ENCODE assay signal across 8 cellular contexts in the genomic region with DNA sequence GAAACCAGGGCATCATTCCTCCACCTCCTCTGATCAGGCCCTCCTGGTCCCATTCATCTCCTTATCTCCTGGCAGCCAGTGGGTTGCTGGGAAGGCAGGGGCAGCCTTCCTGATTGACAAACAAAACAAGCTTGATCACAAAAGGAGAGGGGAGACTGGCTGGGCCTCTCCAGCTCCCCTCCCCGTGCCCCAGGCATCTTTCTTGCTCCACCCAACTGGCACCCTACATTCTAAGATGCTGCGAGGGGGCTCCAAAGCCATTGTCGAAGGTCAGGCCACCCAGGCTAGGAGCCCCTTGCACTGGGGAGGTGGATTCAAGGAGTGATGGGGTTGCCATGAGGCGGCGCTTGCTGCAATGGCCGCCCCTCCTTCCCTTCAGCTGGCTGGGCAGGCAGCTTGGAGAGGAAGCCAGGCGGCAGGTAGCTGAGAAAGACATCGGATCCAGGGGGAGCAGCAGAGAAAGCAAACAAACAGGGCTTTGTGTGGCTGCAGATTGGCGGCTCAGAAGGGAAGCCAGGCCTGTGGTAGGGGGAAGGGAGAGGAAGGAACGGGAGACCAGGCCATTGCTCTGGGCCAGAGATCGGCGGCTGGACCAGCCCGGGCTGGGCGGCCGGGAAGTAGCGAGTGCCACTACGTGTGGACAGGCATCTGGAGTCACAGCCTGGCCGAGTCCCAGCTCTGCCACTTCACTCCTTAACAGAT. TPM values are rescaled to one million over a fixed set of nuclear protein-coding genes. Genes with fewer than 3 reads are reported as not detected.
DNase-seq lines count a peak whose midpoint lies in the region; ATAC-seq and TF ChIP-seq lines count a peak whose summit lies in the region.

No MANE protein-coding gene starts in this region.

- peak overlapping the region; percentile 73 to 86 for H3K4me3 Mint-ChIP-seq in activated T-cell treated with anti-CD3 and anti-CD28 coated beads, Interleukin-2, amount 50 U/mL, for 72 hours

- peaks cover 72% of the 10 kb centered on the region for H3K4me1 Mint-ChIP-seq in activated T-cell treated with anti-CD3 and anti-CD28 coated beads, Interleukin-2, amount 50 U/mL, for 72 hours (ENCODE audit: low read depth)

- H3K4me1 ChIP-seq in left ventricle myocardium inferior: peaks cover 81% of the 10 kb centered on the region
- peaks cover 70% of the 10 kb centered on the region for H3K4me1 ChIP-seq in prostate gland (replicated peaks)

- WGBS in prostate gland: 9% methylated on average over 11 of the region's 18 CpGs

- H3K27ac ChIP-seq in left ventricle myocardium inferior (replicated peaks): peak overlapping the region; percentile 96
- peak overlapping the region; percentile 96 to 99 for H3K27ac ChIP-seq in prostate gland

- H3K27me3 ChIP-seq in left ventricle myocardium inferior (ENCODE audit: low read depth) (no peaks in the 10 kb centered on the region), prostate gland (replicated peaks; ENCODE audit: insufficient read depth) (no peaks in the 10 kb centered on the region)

- peak; percentile 59 for TF ChIP-seq POLR2A in prostate gland (IDR thresholded peaks at IDR 0.05)

- no peaks in the 10 kb centered on the region for H3K36me3 Mint-ChIP-seq in activated T-cell treated with anti-CD3 and anti-CD28 coated beads, Interleukin-2, amount 50 U/mL, for 72 hours (ENCODE audit: insufficient read depth in 2 of 2)

- no peak for ATAC-seq in activated T-cell treated with anti-CD3 and anti-CD28 coated beads, Interleukin-2, amount 50 U/mL, for 72 hours (replicated peaks in 1 of 2)
- ATAC-seq in HG03571 (IDR thresholded peaks at IDR 0.05; ENCODE audit: unreplicated experiment) (no peak), HG03342 (IDR thresholded peaks at IDR 0.05; ENCODE audit: unreplicated experiment) (no peak)

- H3K4me3 ChIP-seq in left ventricle myocardium inferior (peak overlapping the region; percentile 73), prostate gland (peak overlapping the region in 1 of 2 donors; percentile 52)

- H3K9me3 Mint-ChIP-seq in activated T-cell treated with anti-CD3 and anti-CD28 coated beads, Interleukin-2, amount 50 U/mL, for 72 hours: no peaks in the 10 kb centered on the region

- H3K36me3 ChIP-seq in left ventricle myocardium inferior (no peaks in the 10 kb centered on the region), prostate gland (no peaks in the 10 kb centered on the region)

- H3K9me3 ChIP-seq in left ventricle myocardium inferior (replicated peaks): no peaks in the 10 kb centered on the region
- H3K9me3 ChIP-seq in prostate gland: no peaks in the 10 kb centered on the region

- TF ChIP-seq CTCF in left ventricle myocardium inferior (IDR thresholded peaks at IDR 0.05; ENCODE audit: borderline replicate concordance) (no peak), prostate gland (IDR thresholded peaks at IDR 0.05) (peak in 2 of 4 experiments; percentile 11 to 44)

- no peaks in the 10 kb centered on the region for H3K27me3 Mint-ChIP-seq in activated T-cell treated with anti-CD3 and anti-CD28 coated beads, Interleukin-2, amount 50 U/mL, for 72 hours (ENCODE audit: low read depth)

- intact Hi-C loops in left ventricle myocardium inferior (cut with micrococcal nuclease) (loop anchor here (10.0 kb wide), 1 partner anchor 91 kb away; no protein-coding TSS in a partner anchor), prostate gland (cut with DNase I) (loop anchor here (5.0 kb wide), 1 partner anchor 49 kb away; no protein-coding TSS in a partner anchor)

- peak overlapping the region; percentile 95 for H3K27ac Mint-ChIP-seq in activated T-cell treated with anti-CD3 and anti-CD28 coated beads, Interleukin-2, amount 50 U/mL, for 72 hours

- DNase-seq in G401 (ENCODE audit: low spot score) (peak; percentile 71), NCI-H1694 treated with DMSO at 0.1 percent for 48 hours (lab: John Stamatoyannopoulos, UW) (peak; percentile 56), left ventricle myocardium inferior (peak; percentile 70), prostate gland (ENCODE audit: low spot score) (peak; percentile 87), cortex of kidney (lab: John Stamatoyannopoulos, UW) (no peak)
- no peak for DNase-seq in activated T-cell treated with anti-CD3 and anti-CD28 coated beads, Interleukin-2, amount 50 U/mL, for 72 hours

- in situ Hi-C loops in G401 (cut with HindIII; ENCODE audit: low sequenced_read_pairs): no loop called here

RNA-seq across cellular contexts. Expression of a gene that starts 12.1 kb away (rescaled TPM):
- total RNA-seq in G401 (2014; rRNA removed; shearing (Covaris generic)): 12.0 and 13.8 TPM in 2 replicates
- 10 to 100 TPM; 19.5 to 21.3 TPM for total RNA-seq in activated T-cell treated with anti-CD3 and anti-CD28 coated beads, Interleukin-2, amount 50 U/mL, for 72 hours
- 22.5 TPM for total RNA-seq in left ventricle myocardium inferior
- total RNA-seq in prostate gland: 10 to 100 TPM; 69.2 to 71.0 TPM

Comparison
In these comparisons a context has a peak if more than half of its experiments do, and no peak if none do; other contexts are left out.
1. DNase-seq: peak in G401 (single experiment), NCI-H1694 treated with DMSO at 0.1 percent for 48 hours (single experiment), left ventricle myocardium inferior (single experiment) and prostate gland (single experiment); none in activated T-cell treated with anti-CD3 and anti-CD28 coated beads, Interleukin-2, amount 50 U/mL, for 72 hours (0 of 2) and cortex of kidney (single experiment).